Comparison of ENCODE assay signal across 8 cellular contexts in genomic region chr1:169546087-169546995, GRCh38. TPM values are rescaled to one million over a fixed set of nuclear protein-coding genes. Genes with fewer than 3 reads are reported as not detected.
DNase-seq lines count a peak whose midpoint lies in the region; ATAC-seq and TF ChIP-seq lines count a peak whose summit lies in the region.

No MANE protein-coding gene starts in this region.

- peak; percentile 70 for TF ChIP-seq CTCF in HFF-Myc (IDR thresholded peaks at IDR 0.05; ENCODE audit: low read depth, low read length, missing control alignments)

- DNase-seq in ELF-1 (ENCODE audit: low read depth, low spot score): peak; percentile 41
- DNase-seq in HFF-Myc (ENCODE audit: extremely low read depth, low read depth): peak; percentile 42
- peak; percentile 66 for DNase-seq in NCI-H1694 (lab: John Stamatoyannopoulos, UW)
- DNase-seq in T1000 (lab: John Stamatoyannopoulos, UW): peak; percentile 21
- peak; percentile 77 for DNase-seq in cerebellar cortex (ENCODE audit: low spot score)
- peak; percentile 35 to 36 for DNase-seq in left colon
- DNase-seq in stimulated activated CD4-positive, alpha-beta T cell treated with anti-CD3 and anti-CD28 coated beads, TNF-alpha, amount 100 ng/mL, for 24 hours (ENCODE audit: low read depth in 3 of 3): peak; percentile 3 to 35 (median 17)
- no peak for DNase-seq in posterior vena cava (ENCODE audit: low spot score)

- H3K4me3 ChIP-seq in HFF-Myc (replicated peaks; ENCODE audit: low read depth, low read length): no peak overlapping the region

- intact Hi-C loops in left colon (cut with DNase I, micrococcal nuclease) (loop anchor here (5.0 to 10.0 kb wide), 2 partner anchors 79 to 82 kb away; no protein-coding TSS in a partner anchor), posterior vena cava (cut with DNase I) (loop anchor here in 1 of 2 donors (5.0 to 10.0 kb wide), 2 partner anchors 79 to 172 kb away; no protein-coding TSS in a partner anchor)

- ATAC-seq in left colon: peak; percentile 74

RNA-seq across cellular contexts. Expression of gene F5, which starts 39.9 kb away (rescaled TPM):
- 1 to 10 TPM; 1.2 TPM for total RNA-seq in left colon
- total RNA-seq in posterior vena cava: 1 to 10 TPM in 1 of 2 donors, under 1 TPM in 1; 1.00 to 2.5 TPM
